In the genomic region with DNA sequence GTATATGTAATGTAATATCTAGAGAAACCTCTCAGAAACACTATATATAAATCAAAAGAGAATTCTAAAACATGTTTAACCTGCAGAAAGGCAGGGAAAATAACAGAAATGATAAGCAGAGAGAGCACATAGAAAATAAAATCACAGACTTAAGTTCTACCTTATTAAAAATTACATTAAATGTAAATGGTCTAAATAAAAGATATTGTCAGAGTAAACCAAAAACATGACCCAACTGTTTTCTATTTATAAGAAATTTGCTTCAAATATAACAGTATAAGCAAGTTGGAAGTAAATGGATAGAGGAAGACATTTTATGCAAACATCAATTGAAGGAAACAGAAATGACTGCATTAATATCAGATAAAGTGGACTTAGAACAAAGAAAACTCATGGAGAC, we compare ENCODE assay signal across 10 cellular contexts.
"Had no signal": no experiment of that assay in that cellular context is flagged by ENCODE, and none has a peak within 500 bp of the region (broad histone marks: within the 10 kb centered on the region; RNA-seq: fewer than 3 reads in every experiment).

No MANE protein-coding gene starts in this region.

- FAIRE-seq: H1 had no signal

- ATAC-seq: GM23338, HCT116 had no signal

- H3K27ac ChIP-seq: GM23248 had no signal

- H3K4me3 ChIP-seq: GM23248, GM23338, HAP-1 had no signal

- H2AFZ ChIP-seq: GM23248, GM23338 had no signal

- H3K36me3 ChIP-seq: HAP-1 had no signal

- H3K4me2 ChIP-seq: GM23338 had no signal

- H3K9ac ChIP-seq: GM23248 had no signal

- H3K27ac Mint-ChIP-seq: GM23338, H9, HFFc6 had no signal

- H3K4me3 Mint-ChIP-seq: GM23338, H9, HFFc6 had no signal

- H3K4me1 ChIP-seq: HAP-1 had no signal

- DNase-seq: GM23248, GOT3, H7, H9, HCEC 1CT, HFFc6 had no signal

- H3K4me1 Mint-ChIP-seq: GM23338, H9 had no signal
